In the genomic region with DNA sequence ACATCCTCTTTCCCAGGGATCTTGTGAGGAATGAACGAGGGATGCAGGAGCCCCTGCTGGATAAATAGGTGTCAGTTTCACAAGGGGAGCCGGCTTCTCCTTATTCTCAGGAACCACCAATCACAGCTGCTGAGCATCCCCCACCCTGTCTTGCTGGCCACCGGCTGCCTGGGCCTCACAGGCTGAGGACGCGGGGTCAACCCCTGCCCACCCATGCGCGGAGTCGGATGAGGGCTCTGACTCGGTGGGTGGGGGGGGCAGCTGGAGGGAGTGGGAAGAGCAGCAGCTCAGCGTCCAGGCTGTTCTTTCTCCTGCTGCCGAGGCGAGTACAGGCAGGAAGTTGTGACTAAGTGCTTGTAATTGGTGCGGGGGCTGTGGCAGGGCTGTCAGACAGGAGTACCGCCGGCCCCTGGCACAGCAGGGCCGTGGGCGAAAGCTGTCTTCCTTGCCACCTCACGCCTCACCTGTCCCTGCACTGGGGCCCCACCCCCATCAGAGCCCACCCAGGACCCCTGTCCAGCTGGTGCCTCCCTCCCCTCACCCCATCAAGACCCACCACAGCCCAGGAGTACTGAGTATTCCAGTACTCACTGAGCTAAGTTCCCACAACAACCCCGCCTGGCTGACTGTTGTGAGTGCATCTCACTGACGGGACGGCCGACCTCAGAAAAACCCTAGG, we compare ENCODE assay signal across 7 cellular contexts. TPM values are rescaled to one million over a fixed set of nuclear protein-coding genes. Genes with fewer than 3 reads are reported as not detected.
DNase-seq lines count a peak whose midpoint lies in the region; ATAC-seq and TF ChIP-seq lines count a peak whose summit lies in the region.

No MANE protein-coding gene starts in this region.

- ATAC-seq in sciatic nerve, result peak; percentile 38
- no peak for ATAC-seq in HG02571 (IDR thresholded peaks at IDR 0.05; ENCODE audit: unreplicated experiment)
- ATAC-seq in HG03432 (IDR thresholded peaks at IDR 0.05; ENCODE audit: unreplicated experiment), result no peak

- intact Hi-C loops in sciatic nerve (cut with DNase I), result no loop called here

- TF ChIP-seq CTCF in GM20000 (IDR thresholded peaks at IDR 0.05; ENCODE audit: extremely low read depth, missing control alignments), result no peak

- DNase-seq in GM20000 (ENCODE audit: low spot score), result peak; percentile 73
- DNase-seq in NOMO-1 (lab: John Stamatoyannopoulos, UW; ENCODE audit: unreplicated experiment in 2 of 2), result peak; percentile 61 to 74
- DNase-seq in activated T-cell treated with anti-CD3 and anti-CD28 coated beads for 24 hours (ENCODE audit: low read depth), result peak; percentile 51
- peak; percentile 42 for DNase-seq in fibroblast of gingiva (ENCODE audit: low read depth)
- DNase-seq in sciatic nerve (ENCODE audit: low spot score), result no peak

RNA-seq across cellular contexts. Expression of gene DPEP1, which starts 11.0 kb away (rescaled TPM):
- not detected for total RNA-seq in sciatic nerve

RNA-seq across cellular contexts. Expression of gene CPNE7, which starts 26.9 kb away (rescaled TPM):
- total RNA-seq in sciatic nerve, result not detected

RNA-seq across cellular contexts. Expression of gene RPL13, which starts 41.9 kb away (rescaled TPM):
- total RNA-seq in sciatic nerve, result 1,500 TPM

RNA-seq across cellular contexts. Expression of gene CHMP1A, which starts 55.1 kb away (rescaled TPM):
- total RNA-seq in sciatic nerve, result 55.8 TPM

RNA-seq across cellular contexts. Expression of gene SPATA33, which starts 55.2 kb away (rescaled TPM):
- 6.5 TPM for total RNA-seq in sciatic nerve
